ENCODE assay signal across 8 cellular contexts in genomic region chr5:40679071-40679997, GRCh38. TPM values are rescaled to one million over a fixed set of nuclear protein-coding genes. Genes with fewer than 3 reads are reported as not detected.
DNase-seq lines count a peak whose midpoint lies in the region; FAIRE-seq and TF ChIP-seq lines count a peak whose summit lies in the region.

PTGER4 (plus strand) TSS chr5:40679915; CDS start chr5:40680994, 1,079 bp downstream.

- H4K20me1 ChIP-seq in DOHH2 (ENCODE audit: control insufficient read depth, insufficient read depth, low read depth, low read length): no peaks in the 10 kb centered on the region
- no peaks in the 10 kb centered on the region for H4K20me1 ChIP-seq in GM23248 (ENCODE audit: insufficient read depth)
- no peaks in the 10 kb centered on the region; the same call in 1 of the 2 replicates for H4K20me1 ChIP-seq in Karpas-422 (ENCODE audit: insufficient read depth, low read depth, low read length)

- H3K27me3 ChIP-seq in DOHH2 (ENCODE audit: control insufficient read depth, low read length): peaks cover 34% of the 10 kb centered on the region
- peaks cover 13% of the 10 kb centered on the region for H3K27me3 ChIP-seq in GM23248 (replicated peaks; ENCODE audit: insufficient read depth)
- H3K27me3 ChIP-seq in Karpas-422 (ENCODE audit: low read length): peaks cover 3% of the 10 kb centered on the region; the same call in 1 of the 2 replicates
- no peaks in the 10 kb centered on the region for H3K27me3 ChIP-seq in neutrophil

- H3K4me1 ChIP-seq in DOHH2 (ENCODE audit: control insufficient read depth, low read length) (peaks cover 56% of the 10 kb centered on the region), GM23248 (ENCODE audit: insufficient read depth) (peaks cover 36% of the 10 kb centered on the region), Karpas-422 (ENCODE audit: low read length) (peaks cover 29% of the 10 kb centered on the region), neutrophil (ENCODE audit: control insufficient read depth in 1 of 2, insufficient read depth in 1 of 2, low read depth in 1 of 2, low read length in 1 of 2) (peaks cover 72 to 74% of the 10 kb centered on the region in 2 experiments)

- peak; percentile 94 for DNase-seq in GM23248
- peak; percentile 89 for DNase-seq in Karpas-422
- peak; percentile 90 for DNase-seq in SK-MEL-5 (ENCODE audit: low read depth, low spot score)
- DNase-seq in activated naive CD4-positive, alpha-beta T cell (lab: John Stamatoyannopoulos, UW): peak; percentile 74 to 84 (median 82)
- DNase-seq in frontal cortex (ENCODE audit: low spot score in 2 of 2): peak; percentile 85 to 86

- 1% methylated on average over 25 to 64 of the region's 67 CpGs for WGBS in GM23248 (ENCODE audit: low coverage in 1 of 2, low lambda C conversion rate in 2 of 2, missing lambda C conversion rate in 2 of 2), 2 experiments

- no peak for FAIRE-seq in frontal cortex (lab: Jason Lieb, UNC)

- H2AFZ ChIP-seq in GM23248 (peak within 1 kb of the TSS; percentile 82), Karpas-422 (ENCODE audit: low read length) (peak within 1 kb of the TSS; percentile 89; the same call in 1 of the 2 replicates)

- H3K36me3 ChIP-seq in DOHH2 (ENCODE audit: control insufficient read depth, low read length) (no peaks in the 10 kb centered on the region), GM23248 (ENCODE audit: low read depth) (no peaks in the 10 kb centered on the region), Karpas-422 (ENCODE audit: insufficient read depth, low read length) (no peaks in the 10 kb centered on the region), neutrophil (no peaks in the 10 kb centered on the region)

- H3K9ac ChIP-seq in GM23248 (peak within 1 kb of the TSS; percentile 65), Karpas-422 (ENCODE audit: low read length) (peak within 1 kb of the TSS; percentile 70)

- H3K79me2 ChIP-seq in DOHH2 (ENCODE audit: control insufficient read depth, low read length) (no peaks in the 10 kb centered on the region), GM23248 (ENCODE audit: insufficient read depth) (no peaks in the 10 kb centered on the region), Karpas-422 (ENCODE audit: low read length) (no peaks in the 10 kb centered on the region)

- H3K27ac ChIP-seq in DOHH2 (ENCODE audit: low read depth, low read length): peak within 1 kb of the TSS; percentile 57
- peak within 1 kb of the TSS; percentile 32; the same call in 1 of the 2 replicates for H3K27ac ChIP-seq in GM23248
- no peak within 1 kb of the TSS for H3K27ac ChIP-seq in Karpas-422 (ENCODE audit: low read length)
- peak within 1 kb of the TSS; percentile 87 for H3K27ac ChIP-seq in neutrophil

- in situ Hi-C loops in GM23248 (cut with MboI) (no loop called here), SK-MEL-5 (cut with HindIII; ENCODE audit: low pct_unique_long_range_greater_than_20kb, low sequenced_read_pairs) (loop anchor here (25.0 kb wide), 1 partner anchor 1092 kb away; no protein-coding TSS in a partner anchor)

- no peaks in the 10 kb centered on the region for H3K9me2 ChIP-seq in DOHH2 (replicated peaks; ENCODE audit: control insufficient read depth, low read length)
- no peaks in the 10 kb centered on the region for H3K9me2 ChIP-seq in GM23248 (ENCODE audit: insufficient read depth)
- no peaks in the 10 kb centered on the region for H3K9me2 ChIP-seq in Karpas-422 (replicated peaks; ENCODE audit: insufficient read depth, low read length)

- H3K4me3 ChIP-seq in DOHH2 (ENCODE audit: low read length) (peak within 1 kb of the TSS; percentile 86), GM23248 (peak within 1 kb of the TSS; percentile 76), Karpas-422 (ENCODE audit: low read length) (peak within 1 kb of the TSS; percentile 65), neutrophil (ENCODE audit: low read depth in 1 of 2, low read length in 1 of 2) (peak within 1 kb of the TSS; percentile 79 to 82)

- H3K4me2 ChIP-seq in DOHH2 (ENCODE audit: low read length) (peak within 1 kb of the TSS; percentile 93), GM23248 (ENCODE audit: unreplicated experiment) (peak within 1 kb of the TSS; percentile 85), Karpas-422 (ENCODE audit: low read depth, low read length, poor library complexity, severe bottlenecking) (peak within 1 kb of the TSS; percentile 77)

- H3F3A ChIP-seq in DOHH2 (ENCODE audit: control insufficient read depth, insufficient read depth): peaks cover 16% of the 10 kb centered on the region
- H3F3A ChIP-seq in GM23248 (ENCODE audit: insufficient read depth): peaks cover 9% of the 10 kb centered on the region; the same call in 1 of the 2 replicates

- no peaks in the 10 kb centered on the region for H3K9me3 ChIP-seq in DOHH2 (ENCODE audit: control insufficient read depth, insufficient read depth, low read length)
- H3K9me3 ChIP-seq in GM23248 (ENCODE audit: low read depth): no peaks in the 10 kb centered on the region
- no peaks in the 10 kb centered on the region for H3K9me3 ChIP-seq in Karpas-422 (ENCODE audit: low read length)
- no peaks in the 10 kb centered on the region for H3K9me3 ChIP-seq in neutrophil

- no peak for TF ChIP-seq CTCF in DOHH2 (IDR thresholded peaks at IDR 0.05; ENCODE audit: low read depth, low read length, poor library complexity, severe bottlenecking)
- TF ChIP-seq CTCF in neutrophil (IDR thresholded peaks at IDR 0.05): peak; percentile 51
- TF ChIP-seq CTCF in subcutaneous adipose tissue (IDR thresholded peaks at IDR 0.05; ENCODE audit: low read depth): no peak

RNA-seq across cellular contexts. Expression of gene PTGER4, which starts in this region (rescaled TPM):
- total RNA-seq in GM23248 (2014; rRNA removed; shearing (Covaris generic)): 0.13 TPM in 1 of 2 replicates, not detected in the other
- polyA plus RNA-seq in GM23248 (2016; fragmentation: Nextera tagmentation; extraction: Ambion mirVana): 0.41 and 0.46 TPM in 2 replicates
- total RNA-seq in Karpas-422 (2014; rRNA removed; shearing (Covaris generic); ENCODE audit: low replicate concordance): not detected in 2 replicates
- total RNA-seq in SK-MEL-5 (2014; rRNA removed; shearing (Covaris generic)): 0.95 and 1.0 TPM in 2 replicates
- 0.20 and 0.55 TPM in 2 replicates for polyA plus RNA-seq in SK-MEL-5 (2015; cell fraction: cytosol; rRNA removed)
- 0.15 and 0.28 TPM in 2 replicates for polyA plus RNA-seq in SK-MEL-5 (2015; cell fraction: nucleus; rRNA removed)
- total RNA-seq in frontal cortex (1.6 TPM), subcutaneous adipose tissue (10 to 100 TPM; 14.0 to 32.6 (median 20.5) TPM)

Comparison
In these comparisons a context has a peak if more than half of its experiments do, and no peak if none do; other contexts are left out.
1. Peak in DNase-seq, H3K4me3 ChIP-seq, H3K27ac ChIP-seq, H3K9ac ChIP-seq and H3K4me2 ChIP-seq in GM23248; RNA of the gene not detected or under 1 TPM.
2. Peak in DNase-seq, H3K4me3 ChIP-seq, H3K9ac ChIP-seq and H3K4me2 ChIP-seq in Karpas-422; RNA of the gene not detected or under 1 TPM.